8 cellular contexts compared by ENCODE assay signal in genomic region chr4:8158710-8159521, GRCh38. TPM values are rescaled to one million over a fixed set of nuclear protein-coding genes. Genes with fewer than 3 reads are reported as not detected.
DNase-seq lines count a peak whose midpoint lies in the region; ATAC-seq, FAIRE-seq and TF ChIP-seq lines count a peak whose summit lies in the region.

TSS of gene ABLIM2 (minus strand) at chr4:8158813. CDS start at chr4:8158689, 124 bp downstream.

- no peaks in the 10 kb centered on the region for H3K36me3 ChIP-seq in psoas muscle (ENCODE audit: insufficient read depth in 1 of 2, low read depth in 1 of 2)

- peak within 1 kb of the TSS; percentile 50 for H3K27ac ChIP-seq in right cardiac atrium (ENCODE audit: low read length)
- peak within 1 kb of the TSS; percentile 85 for H3K27ac ChIP-seq in psoas muscle

- H3K9me3 Mint-ChIP-seq in T-helper 1 cell treated with Interleukin-12 subunit alpha and Interleukin-12 subunit beta and Interleukin-4 antibody, amounts not matched to agents 30 μg/mL and 1 μg/mL, for 36 hours: no peaks in the 10 kb centered on the region

- intact Hi-C loops in right cardiac atrium (cut with DNase I): no loop called here
- intact Hi-C loops in psoas muscle (cut with DNase I): loop anchor here (5.0 kb wide), 2 partner anchors 37 to 42 kb away; no protein-coding TSS in a partner anchor

- FAIRE-seq in urothelium cell line (lab: Jason Lieb, UNC): peak; percentile 79

- H3K9me3 ChIP-seq in right cardiac atrium (ENCODE audit: control insufficient read depth, low read length) (no peaks in the 10 kb centered on the region), psoas muscle (no peaks in the 10 kb centered on the region)

- peak; percentile 88 for DNase-seq in NCI-H1694 (lab: John Stamatoyannopoulos, UW)
- peak; percentile 69 to 100 (median 97) for DNase-seq in anterior cingulate cortex (lab: John Stamatoyannopoulos, UW)
- peak; percentile 99 to 100 (median 100) for DNase-seq in right cardiac atrium
- peak; percentile 98 to 99 for DNase-seq in psoas muscle
- peak; percentile 95 for DNase-seq in urothelium cell line (ENCODE audit: low spot score)

- H3K4me3 Mint-ChIP-seq in T-helper 1 cell treated with Interleukin-12 subunit alpha and Interleukin-12 subunit beta and Interleukin-4 antibody, amounts not matched to agents 30 μg/mL and 1 μg/mL, for 36 hours: peak within 1 kb of the TSS; percentile 93

- H3K27me3 Mint-ChIP-seq in T-helper 1 cell treated with Interleukin-12 subunit alpha and Interleukin-12 subunit beta and Interleukin-4 antibody, amounts not matched to agents 30 μg/mL and 1 μg/mL, for 36 hours (ENCODE audit: low read depth): peaks cover 31% of the 10 kb centered on the region

- no peak for TF ChIP-seq CTCF in psoas muscle (IDR thresholded peaks at IDR 0.05)

- under 1% methylated on average over 94 of the region's 94 CpGs for WGBS in right cardiac atrium
- 0 to 1% (median 1%) methylated on average over 77 to 94 of the region's 94 CpGs for WGBS in psoas muscle, 3 donors

- peaks cover 3% of the 10 kb centered on the region for H3K36me3 Mint-ChIP-seq in T-helper 1 cell treated with Interleukin-12 subunit alpha and Interleukin-12 subunit beta and Interleukin-4 antibody, amounts not matched to agents 30 μg/mL and 1 μg/mL, for 36 hours (ENCODE audit: low read depth)

- peak; percentile 98 for ATAC-seq in GM18498 (IDR thresholded peaks at IDR 0.05; ENCODE audit: unreplicated experiment)
- peak; percentile 98 for ATAC-seq in HG02885 (IDR thresholded peaks at IDR 0.05; ENCODE audit: poor library complexity, unreplicated experiment)
- peak; percentile 97 to 99 for ATAC-seq in right cardiac atrium
- ATAC-seq in psoas muscle: peak; percentile 76 to 92 (median 82)

- H3K4me1 Mint-ChIP-seq in T-helper 1 cell treated with Interleukin-12 subunit alpha and Interleukin-12 subunit beta and Interleukin-4 antibody, amounts not matched to agents 30 μg/mL and 1 μg/mL, for 36 hours (ENCODE audit: low read depth): peaks cover 10% of the 10 kb centered on the region

- H3K4me1 ChIP-seq in right cardiac atrium (ENCODE audit: control insufficient read depth, insufficient read depth, low read length) (no peaks in the 10 kb centered on the region), psoas muscle (peaks cover 45% of the 10 kb centered on the region)

- H3K4me3 ChIP-seq in right cardiac atrium (ENCODE audit: low read length) (peak within 1 kb of the TSS; percentile 79), psoas muscle (peak within 1 kb of the TSS; percentile 87)

- H3K27me3 ChIP-seq in right cardiac atrium (ENCODE audit: control insufficient read depth, insufficient read depth) (no peaks in the 10 kb centered on the region), psoas muscle (ENCODE audit: insufficient read depth in 3 of 3, low read length in 2 of 3) (no peaks in the 10 kb centered on the region)

- H3K27ac Mint-ChIP-seq in T-helper 1 cell treated with Interleukin-12 subunit alpha and Interleukin-12 subunit beta and Interleukin-4 antibody, amounts not matched to agents 30 μg/mL and 1 μg/mL, for 36 hours: peak within 1 kb of the TSS; percentile 75

RNA-seq across cellular contexts. Expression of gene ABLIM2, which starts in this region (rescaled TPM):
- 10 to 100 TPM in 2 of 4 donors, 1 to 10 TPM in 2; 6.2 to 17.4 (median 9.6) TPM for total RNA-seq in right cardiac atrium
- polyA plus RNA-seq in right cardiac atrium: 4.2 TPM
- total RNA-seq in psoas muscle: 100 to 1,000 TPM; 127 to 956 (median 461) TPM
- 100 to 1,000 TPM in 2 of 3 donors, 10 to 100 TPM in 1; 82.2 to 295 (median 123) TPM for polyA plus RNA-seq in psoas muscle

Comparison
In these comparisons a context has a peak if more than half of its experiments do, and no peak if none do; other contexts are left out.
1. Peak in every context shown above with its lines: DNase-seq, ATAC-seq, H3K4me3 ChIP-seq and H3K27ac ChIP-seq.
2. RNA of gene ABLIM2 (total RNA-seq): 127 to 956 TPM in psoas muscle; 6.2 to 17.4 TPM in right cardiac atrium; every median in the first group is over 4 times any median in the second.
3. RNA of gene ABLIM2 (polyA plus RNA-seq): 82.2 to 295 TPM in psoas muscle; 4.2 TPM in right cardiac atrium (single experiment); every median in the first group is over 10 times any median in the second.
4. intact Hi-C loops: an anchor here in psoas muscle (5.0 kb wide); none called in right cardiac atrium.